Comparison of ENCODE assay signal across 1 cellular context in genomic region chr20:17453592-17453991, GRCh38.
TF ChIP-seq lines count a peak whose summit lies in the region.

No MANE protein-coding gene starts in this region.

TF ChIP-seq in GM23338, 12 proteins besides CTCF, POLR2A, EP300 and RAD21 (continued from another document):
- TF ChIP-seq REST (IDR thresholded peaks at IDR 0.05; ENCODE audit: unreplicated experiment) (no peak), ZNF462 (CRISPR knock-in tag; IDR thresholded peaks at IDR 0.05) (no peak), EZH2 (IDR thresholded peaks at IDR 0.05; ENCODE audit: low read depth, unreplicated experiment) (no peak), ZNF114 (CRISPR knock-in tag; IDR thresholded peaks at IDR 0.05) (no peak), POLR2AphosphoS5 (IDR thresholded peaks at IDR 0.05; ENCODE audit: low read depth) (no peak), EZH2phosphoT487 (IDR thresholded peaks at IDR 0.05; ENCODE audit: unreplicated experiment) (no peak), JUNB (IDR thresholded peaks at IDR 0.05; ENCODE audit: unreplicated experiment) (no peak), NANOG (IDR thresholded peaks at IDR 0.05; ENCODE audit: borderline replicate concordance) (no peak), STAT1 (IDR thresholded peaks at IDR 0.05; ENCODE audit: unreplicated experiment) (no peak), ZNF331 (CRISPR knock-in tag; IDR thresholded peaks at IDR 0.05; ENCODE audit: low read depth) (no peak), ETS1 (IDR thresholded peaks at IDR 0.05) (no peak)
TF ChIP-seq in GM23338: peak in this region for 0.
